ENCODE assay signal across 21 cellular contexts in genomic region chr22:31569126-31569525, GRCh38.
DNase-seq lines count a peak whose midpoint lies in the region; ATAC-seq and TF ChIP-seq lines count a peak whose summit lies in the region.
"Had no signal": no experiment of that assay in that cellular context is flagged by ENCODE, and none has a peak within 500 bp of the region (broad histone marks: within the 10 kb centered on the region; RNA-seq: fewer than 3 reads in every experiment).

No MANE protein-coding gene starts in this region.

- H3K9me3 Mint-ChIP-seq in CD4-positive, alpha-beta T cell = no peaks in the 10 kb centered on the region
- no peaks in the 10 kb centered on the region for H3K9me3 Mint-ChIP-seq in central memory CD8-positive, alpha-beta T cell
- H3K9me3 Mint-ChIP-seq: naive B cell had no signal

- H3K4me1 Mint-ChIP-seq in CD4-positive, alpha-beta T cell (ENCODE audit: low read depth) = no peaks in the 10 kb centered on the region
- no peaks in the 10 kb centered on the region for H3K4me1 Mint-ChIP-seq in central memory CD8-positive, alpha-beta T cell

- POLR2A ChIA-PET in CD4-positive, alpha-beta T cell (lab: Charles Lee) = no interaction called here

- H3K27ac Mint-ChIP-seq in CD4-positive, alpha-beta T cell = peak overlapping the region; percentile 28
- peak overlapping the region; percentile 60 for H3K27ac Mint-ChIP-seq in central memory CD8-positive, alpha-beta T cell (ENCODE audit: low read depth)

- intact Hi-C loops in CD4-positive, alpha-beta T cell (cut with DNase I, micrococcal nuclease) = no loop called here

- H3K27me3 Mint-ChIP-seq in CD4-positive, alpha-beta T cell = no peaks in the 10 kb centered on the region
- H3K27me3 Mint-ChIP-seq in central memory CD8-positive, alpha-beta T cell = no peaks in the 10 kb centered on the region
- H3K27me3 Mint-ChIP-seq: naive B cell had no signal

- CTCF ChIA-PET in CD4-positive, alpha-beta T cell (lab: Charles Lee) = no interaction called here

- no peak for TF ChIP-seq CTCF in CD4-positive, alpha-beta T cell (IDR thresholded peaks at IDR 0.05)

- DNase-seq in DMS153 treated with DMSO at 0.1 percent for 48 hours (lab: John Stamatoyannopoulos, UW; ENCODE audit: unreplicated experiment) (peak; percentile 4), DMS153 (lab: John Stamatoyannopoulos, UW) (no peak), NCI-H1694 treated with DMSO at 0.1 percent for 48 hours (lab: John Stamatoyannopoulos, UW) (peak; percentile 50), T-helper 1 cell (no peak), NCI-H146 (lab: John Stamatoyannopoulos, UW) (no peak)
- no peak for DNase-seq in CD4-positive, alpha-beta T cell
- DNase-seq in central memory CD8-positive, alpha-beta T cell (ENCODE audit: low spot score in 2 of 2) = no peak
- DNase-seq: 8988T; activated effector memory CD4-positive, alpha-beta T cell treated with anti-CD3 and anti-CD28 coated beads, Interleukin-2, amount 50 U/mL, for 16 hours; aorta; effector CD4-positive, alpha-beta T cell; mesendoderm; naive B cell; NK-92 treated with Interleukin-12 subunit alpha and Interleukin-12 subunit beta, amount 100 ng/mL, for 24 hours; spleen; stimulated activated CD4-positive, alpha-beta T cell treated with anti-CD3 and anti-CD28 coated beads, Interleukin-4, amount 100 ng/mL, for 4 hours; T-helper 9 cell had no signal

- peaks cover 74% of the 10 kb centered on the region for H3K36me3 Mint-ChIP-seq in CD4-positive, alpha-beta T cell (ENCODE audit: low read depth)
- H3K36me3 Mint-ChIP-seq in central memory CD8-positive, alpha-beta T cell (ENCODE audit: insufficient read depth) = peaks cover 53% of the 10 kb centered on the region

- H3K27ac ChIP-seq in CD4-positive, alpha-beta T cell (ENCODE audit: low read depth, low read length) = no peak overlapping the region
- H3K27ac ChIP-seq: SK-N-MC, spleen had no signal

- ATAC-seq in CD4-positive, alpha-beta T cell (ENCODE audit: poor library complexity) = no peak
- ATAC-seq in central memory CD8-positive, alpha-beta T cell (replicated peaks; ENCODE audit: extremely low read depth, poor library complexity, severe bottlenecking) = no peak
- ATAC-seq in HG02870 (IDR thresholded peaks at IDR 0.05; ENCODE audit: unreplicated experiment) = no peak
- ATAC-seq: activated CD4-positive, CD25-positive, alpha-beta regulatory T cell treated with anti-CD3 and anti-CD28 coated beads, Interleukin-2, amount 50 U/mL, for 24 hours had no signal

- no peak overlapping the region for H3K4me3 Mint-ChIP-seq in CD4-positive, alpha-beta T cell
- no peak overlapping the region for H3K4me3 Mint-ChIP-seq in central memory CD8-positive, alpha-beta T cell
- H3K4me3 Mint-ChIP-seq: naive B cell had no signal

- no peaks in the 10 kb centered on the region for H3K9me3 ChIP-seq in CD4-positive, alpha-beta T cell (ENCODE audit: control insufficient read depth, low read length)
- H3K9me3 ChIP-seq: HAP-1, spleen had no signal

- no peaks in the 10 kb centered on the region for H3K27me3 ChIP-seq in CD4-positive, alpha-beta T cell (ENCODE audit: control insufficient read depth, insufficient read depth, low read length)
- H3K27me3 ChIP-seq: spleen had no signal

Comparison
In these comparisons a context has a peak if more than half of its experiments do, and no peak if none do; other contexts are left out.
1. DNase-seq: peak in DMS153 treated with DMSO at 0.1 percent for 48 hours (single experiment) and NCI-H1694 treated with DMSO at 0.1 percent for 48 hours (single experiment); none in DMS153 (single experiment), CD4-positive, alpha-beta T cell (0 of 10), central memory CD8-positive, alpha-beta T cell (0 of 2), T-helper 1 cell (0 of 5) and NCI-H146 (single experiment).